1 cellular context compared by ENCODE assay signal in the genomic region with DNA sequence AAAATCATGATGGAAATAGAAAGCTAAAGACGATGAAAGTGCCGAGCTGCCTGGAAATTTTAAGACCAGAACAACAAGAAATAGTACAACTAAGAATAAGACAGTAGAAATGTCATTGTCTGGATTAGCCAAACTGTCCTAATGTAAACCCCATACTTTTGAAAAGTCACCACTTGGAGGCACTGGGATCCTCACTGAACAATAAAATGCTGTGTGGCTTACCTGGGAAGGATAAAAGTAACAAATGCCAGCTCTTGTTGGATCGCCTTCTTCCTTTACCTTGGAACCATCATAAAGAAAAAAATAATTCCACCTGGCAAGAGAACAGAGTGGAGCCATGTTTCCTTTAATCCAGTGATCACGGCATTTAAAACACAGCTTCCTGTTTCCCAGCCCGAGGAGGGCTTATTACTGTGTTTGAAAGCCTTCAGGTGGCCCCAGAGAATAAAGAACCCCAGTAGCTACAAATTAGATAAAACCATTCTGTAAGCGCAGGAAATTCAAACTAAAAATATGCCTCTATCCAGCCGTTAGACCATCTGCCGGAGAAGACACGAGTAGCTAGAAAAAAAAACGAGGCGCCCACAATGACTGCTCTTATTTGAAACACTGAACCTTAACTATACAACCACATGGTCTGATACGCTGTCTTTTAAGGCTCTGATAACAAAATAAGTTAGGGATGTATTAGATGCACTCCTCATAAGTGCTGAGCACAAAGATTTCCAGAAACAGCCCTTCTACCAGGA.
TF ChIP-seq lines count a peak whose summit lies in the region.

No MANE protein-coding gene starts in this region.

TF ChIP-seq in H1, 55 proteins besides CTCF, POLR2A, EP300 and RAD21:
- TF ChIP-seq CHD2 (IDR thresholded peaks at IDR 0.05; ENCODE audit: low read length) (no peak), SIRT6 (IDR thresholded peaks at IDR 0.05; ENCODE audit: low read length) (no peak), HDAC6 (IDR thresholded peaks at IDR 0.05; ENCODE audit: low read depth, low read length) (no peak), CREB1 (IDR thresholded peaks at IDR 0.05) (no peak), CTBP2 (IDR thresholded peaks at IDR 0.05; ENCODE audit: borderline replicate concordance, insufficient read depth, insufficient read length, low read length) (no peak), BRCA1 (IDR thresholded peaks at IDR 0.05; ENCODE audit: low read depth, low read length) (no peak)
TF ChIP-seq in H1: peak in this region for 0.
